Comparison of ENCODE assay signal across 31 cellular contexts in genomic region chr4:96739101-96739500, GRCh38.
"Had no signal": no experiment of that assay in that cellular context is flagged by ENCODE, and none has a peak within 500 bp of the region (broad histone marks: within the 10 kb centered on the region; RNA-seq: fewer than 3 reads in every experiment).

No MANE protein-coding gene starts in this region.

- H3K27me3 ChIP-seq: adrenal gland, ascending aorta, cardiac muscle cell had no signal

- DNase-seq: activated B cell treated with CpG ODN at 0.5 μM for 24 hours; activated CD4-positive, alpha-beta memory T cell treated with anti-CD3 and anti-CD28 coated beads for 36 hours; activated CD4-positive, alpha-beta T cell treated with anti-CD3 and anti-CD28 coated beads for 4 hours; activated CD4-positive, alpha-beta T cell treated with anti-CD3 and anti-CD28 coated beads, Interleukin-2, amount 10 ng/mL, durations not matched to agents 24 days and 14 days; activated CD4-positive, alpha-beta T cell treated with anti-CD3 and anti-CD28 coated beads, Interleukin-2, amount 50 U/mL, for 1 hour; activated CD4-positive, alpha-beta T cell treated with anti-CD3 and anti-CD28 coated beads, Interleukin-2, amount 50 U/mL, for 4 hours; activated CD4-positive, CD25-positive, alpha-beta regulatory T cell treated with anti-CD3 and anti-CD28 coated beads, Interleukin-2, amount 50 U/mL, for 72 hours; activated CD8-positive, alpha-beta memory T cell treated with anti-CD3 and anti-CD28 coated beads, Interleukin-2, amount 50 U/mL, for 4 hours; activated CD8-positive, alpha-beta T cell treated with anti-CD3 and anti-CD28 coated beads for 36 hours; activated effector memory CD4-positive, alpha-beta T cell treated with anti-CD3 and anti-CD28 coated beads, Interleukin-2, amount 50 U/mL, for 16 hours; activated gamma-delta T cell treated with Interleukin-2 at 50 U/mL for 16 hours; activated naive CD4-positive, alpha-beta T cell; activated naive CD4-positive, alpha-beta T cell treated with anti-CD3 and anti-CD28 coated beads for 36 hours; activated naive CD4-positive, alpha-beta T cell treated with anti-CD3 and anti-CD28 coated beads, Interleukin-2, amount 50 U/mL, for 16 hours; activated naive CD8-positive, alpha-beta T cell treated with anti-CD3 and anti-CD28 coated beads for 36 hours; activated T-cell treated with anti-CD3 and anti-CD28 coated beads for 4 hours; activated T-cell treated with anti-CD3 and anti-CD28 coated beads, Interleukin-2, amount 50 U/mL, for 1 hour; activated T-cell treated with anti-CD3 and anti-CD28 coated beads, Interleukin-2, amount 50 U/mL, for 4 hours; activated T-cell treated with anti-CD3 and anti-CD28 coated beads, Interleukin-2, amount 50 U/mL, for 72 hours; adrenal gland; amniotic stem cell; central memory CD4-positive, alpha-beta T cell; SW 1271; T-helper 1 cell; T-helper 2 cell; T-helper 9 cell had no signal

- H3K36me3 ChIP-seq: adrenal gland, ascending aorta, cardiac muscle cell had no signal

- H3K4me3 ChIP-seq: adrenal gland, ascending aorta, cardiac muscle cell had no signal

- H3K9me3 ChIP-seq: adrenal gland, ascending aorta had no signal

- H3K27ac ChIP-seq: adrenal gland, ascending aorta, cardiac muscle cell, VCaP had no signal

- ATAC-seq: activated CD8-positive, alpha-beta T cell treated with anti-CD3 and anti-CD28 coated beads for 36 hours; activated naive CD4-positive, alpha-beta T cell treated with anti-CD3 and anti-CD28 coated beads, Interleukin-2, amount 50 U/mL, for 72 hours; activated T-cell treated with anti-CD3 and anti-CD28 coated beads, Interleukin-2, amount 50 U/mL, for 4 hours; activated T-cell treated with anti-CD3 and anti-CD28 coated beads, Interleukin-2, amount 50 U/mL, for 72 hours; activated T-helper 17 cell treated with anti-CD3 and anti-CD28 coated beads, Interleukin-2, amount 50 U/mL, for 72 hours had no signal

- H3K4me1 ChIP-seq: adrenal gland, ascending aorta had no signal
